ENCODE assay signal across 8 cellular contexts in the genomic region with DNA sequence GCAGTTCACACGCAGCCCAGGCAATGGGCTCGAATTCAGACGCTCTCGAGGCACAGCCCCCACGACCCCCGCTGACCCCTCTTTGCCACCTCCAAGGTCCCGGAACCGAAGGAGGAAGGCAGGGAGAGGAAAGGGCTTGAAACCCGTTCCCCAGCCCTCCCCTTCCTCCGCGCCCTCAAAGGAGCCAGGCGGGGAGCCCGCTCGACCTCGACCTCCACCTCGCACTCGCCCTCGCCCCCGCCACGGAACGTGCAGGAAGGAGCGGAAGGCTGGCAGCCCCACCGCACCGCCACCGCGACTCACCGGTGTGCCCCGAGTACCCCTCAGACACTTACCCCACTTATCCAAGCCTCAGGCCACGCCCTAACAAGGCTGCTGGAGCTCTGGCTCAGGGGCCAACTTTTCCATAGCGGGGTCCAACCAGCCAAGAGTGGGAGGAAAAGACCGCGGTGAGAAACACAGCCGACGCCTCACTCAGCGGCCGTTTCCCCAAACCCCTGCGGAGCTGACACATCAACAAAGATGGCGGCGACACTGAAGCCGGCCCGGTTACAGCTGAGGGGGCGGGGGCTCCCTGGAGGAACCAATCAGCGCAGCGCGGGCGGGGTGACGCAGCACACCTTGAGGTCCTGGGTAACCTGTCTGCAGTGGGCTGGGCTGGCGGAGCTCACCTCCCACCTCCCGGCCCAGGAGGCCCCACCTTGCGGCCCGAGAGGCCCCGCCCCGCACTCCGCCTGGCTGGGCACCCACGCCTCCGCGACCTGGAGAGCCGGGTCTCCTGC. TPM values are rescaled to one million over a fixed set of nuclear protein-coding genes. Genes with fewer than 3 reads are reported as not detected.
DNase-seq lines count a peak whose midpoint lies in the region; ATAC-seq and TF ChIP-seq lines count a peak whose summit lies in the region.

Gene CCDC186, minus strand, starts transcription at position 524 of the 782 bp plus-strand sequence. CDS start 10,935 bp downstream, outside the sequence.

- peak within 1 kb of the TSS; percentile 77 for H3K27ac ChIP-seq in WERI-Rb-1
- peak within 1 kb of the TSS; percentile 88 for H3K27ac ChIP-seq in mammary epithelial cell (ENCODE audit: insufficient read depth, low read depth, low read length)
- H3K27ac ChIP-seq in iPS-20b (ENCODE audit: low read length): no peak within 1 kb of the TSS
- H3K27ac ChIP-seq in skin epidermis: peak within 1 kb of the TSS; percentile 79 to 97 (median 95)

- H3K79me2 ChIP-seq in mammary epithelial cell (ENCODE audit: insufficient read depth, low read length): peaks cover 50% of the 10 kb centered on the region

- TF ChIP-seq CTCF in WERI-Rb-1 (IDR thresholded peaks at IDR 0.05; ENCODE audit: low read depth, low read length): no peak
- TF ChIP-seq CTCF in mammary epithelial cell (conservative IDR thresholded peaks at IDR 0.05 in 1 of 2, IDR thresholded peaks at IDR 0.05 in 1 of 2; ENCODE audit: extremely low read depth in 1 of 2, insufficient read depth in 1 of 2, low read depth in 1 of 2, low read length in 2 of 2): no peak

- H3K36me3 ChIP-seq in WERI-Rb-1 (peaks cover 4% of the 10 kb centered on the region; the same call in 1 of the 2 replicates), mammary epithelial cell (ENCODE audit: insufficient read depth, low read length) (no peaks in the 10 kb centered on the region), iPS-20b (ENCODE audit: insufficient read depth, low read depth, low read length) (peaks cover 11% of the 10 kb centered on the region)

- H3K4me3 ChIP-seq in WERI-Rb-1 (ENCODE audit: low read depth, low read length) (peak within 1 kb of the TSS; percentile 89), mammary epithelial cell (replicated peaks in 1 of 3; ENCODE audit: insufficient read depth in 1 of 3, low read depth in 2 of 3, low read length in 3 of 3) (peak within 1 kb of the TSS; percentile 90 to 99 (median 99)), iPS-20b (ENCODE audit: low read length) (peak within 1 kb of the TSS; percentile 83), skin epidermis (peak within 1 kb of the TSS; percentile 65 to 86 (median 81))

- DNase-seq in ACHN: peak; percentile 98
- peak; percentile 87 for DNase-seq in NCI-H2171 (lab: John Stamatoyannopoulos, UW)
- DNase-seq in WERI-Rb-1: peak; percentile 98
- peak; percentile 97 for DNase-seq in mammary epithelial cell

- peak within 1 kb of the TSS; percentile 99 for H2AFZ ChIP-seq in mammary epithelial cell (ENCODE audit: low read depth, low read length)

- ATAC-seq in GM18868 (IDR thresholded peaks at IDR 0.05; ENCODE audit: unreplicated experiment): peak; percentile 99
- ATAC-seq in HG03103 (IDR thresholded peaks at IDR 0.05; ENCODE audit: low read depth, unreplicated experiment): peak; percentile 99

- H4K20me1 ChIP-seq in mammary epithelial cell (ENCODE audit: insufficient read depth, low read length): no peaks in the 10 kb centered on the region

- peaks cover 9% of the 10 kb centered on the region for H3K4me1 ChIP-seq in mammary epithelial cell (ENCODE audit: insufficient read depth, low read length)
- H3K4me1 ChIP-seq in iPS-20b (ENCODE audit: insufficient read depth, low read length): no peaks in the 10 kb centered on the region

- dilution Hi-C loops in mammary epithelial cell (cut with HindIII; ENCODE audit: low sequenced_read_pairs): no loop called here

- H3K27me3 ChIP-seq in WERI-Rb-1 (ENCODE audit: insufficient read depth, low read depth, severe bottlenecking) (no peaks in the 10 kb centered on the region), mammary epithelial cell (ENCODE audit: insufficient read depth, low read length) (no peaks in the 10 kb centered on the region), iPS-20b (ENCODE audit: insufficient read depth, low read length) (peaks cover 8% of the 10 kb centered on the region; the same call in 1 of the 2 replicates)

- H3K9me3 ChIP-seq in WERI-Rb-1 (ENCODE audit: severe bottlenecking) (no peaks in the 10 kb centered on the region), mammary epithelial cell (replicated peaks; ENCODE audit: insufficient read depth, low read length) (no peaks in the 10 kb centered on the region), iPS-20b (ENCODE audit: insufficient read depth, low read depth, low read length) (peaks cover 5% of the 10 kb centered on the region)

- CTCF ChIA-PET in mammary epithelial cell (lab: Charles Lee; ENCODE audit: low non-redundant PET): no interaction called here

- H3K9ac ChIP-seq in mammary epithelial cell (ENCODE audit: insufficient read depth, low read length) (peak within 1 kb of the TSS; percentile 97), iPS-20b (ENCODE audit: low read depth, low read length) (peak within 1 kb of the TSS; percentile 82)

- in situ Hi-C loops in ACHN (cut with HindIII; ENCODE audit: low pct_ligation_motif_present, low pct_unique_long_range_greater_than_20kb, low sequenced_read_pairs): no loop called here
- in situ Hi-C loops in mammary epithelial cell (cut with MboI; ENCODE audit: low sequenced_read_pairs in 2 of 2): loop anchor here in 1 of 2 donors (25.0 kb wide), 1 partner anchor 238 kb away; the partner anchor contains the start of gene AFAP1L2

- intact Hi-C loops in mammary epithelial cell (cut with micrococcal nuclease): loop anchor here (1.0 to 10.0 kb wide), 5 partner anchors 71 to 261 kb away; no protein-coding TSS in a partner anchor

- BruUV-seq in mammary epithelial cell (replicated peaks; lab: Mats Ljungman, UMichigan): TSS peak; percentile 32

- peak within 1 kb of the TSS; percentile 91 for H3K4me2 ChIP-seq in mammary epithelial cell (ENCODE audit: insufficient read depth, low read depth, low read length)

- 2% methylated on average over 39 of the region's 58 CpGs for WGBS in mammary epithelial cell (ENCODE audit: low coverage, missing lambda C conversion rate)

RNA-seq across cellular contexts. Expression of gene CCDC186, which starts in this region (rescaled TPM):
- total RNA-seq in mammary epithelial cell: 10 to 100 TPM; 19.8 to 22.9 TPM
- polyA plus RNA-seq in mammary epithelial cell: 4.6 TPM
- 3.7 TPM for polyA minus RNA-seq in mammary epithelial cell
